Comparison of ENCODE assay signal across 2 cellular contexts in genomic region chr20:4962257-4962855, GRCh38.
TF ChIP-seq lines count a peak whose summit lies in the region.

No MANE protein-coding gene starts in this region.

TF ChIP-seq in IMR-90, 13 proteins besides CTCF, POLR2A, EP300 and RAD21 (continued from another document):
- TF ChIP-seq USF2 (IDR thresholded peaks at IDR 0.05; ENCODE audit: low read depth, low read length): peak; percentile 25; the same call in 1 of the 2 replicates

TF ChIP-seq in K562, 482 proteins besides CTCF, POLR2A, EP300 and RAD21 (continued from another document and continues in another):
- TF ChIP-seq, protein P1, sequence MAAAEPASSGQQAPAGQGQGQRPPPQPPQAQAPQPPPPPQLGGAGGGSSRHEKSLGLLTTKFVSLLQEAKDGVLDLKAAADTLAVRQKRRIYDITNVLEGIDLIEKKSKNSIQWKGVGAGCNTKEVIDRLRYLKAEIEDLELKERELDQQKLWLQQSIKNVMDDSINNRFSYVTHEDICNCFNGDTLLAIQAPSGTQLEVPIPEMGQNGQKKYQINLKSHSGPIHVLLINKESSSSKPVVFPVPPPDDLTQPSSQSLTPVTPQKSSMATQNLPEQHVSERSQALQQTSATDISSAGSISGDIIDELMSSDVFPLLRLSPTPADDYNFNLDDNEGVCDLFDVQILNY (CRISPR knock-in tag; IDR thresholded peaks at IDR 0.05): no peak
- TF ChIP-seq GABPA (tag; conservative IDR thresholded peaks at IDR 0.05; ENCODE audit: low read depth): peak; percentile 27; the same call in 1 of the 2 replicates
- no peak for TF ChIP-seq RREB1 (CRISPR knock-in tag; IDR thresholded peaks at IDR 0.05)
- TF ChIP-seq ZNF12 (CRISPR knock-in tag; IDR thresholded peaks at IDR 0.05): no peak
- no peak for TF ChIP-seq ZNF146 (CRISPR knock-in tag; IDR thresholded peaks at IDR 0.05; ENCODE audit: unreplicated experiment)
- no peak for TF ChIP-seq BCOR (IDR thresholded peaks at IDR 0.05)
- TF ChIP-seq CBX3 (IDR thresholded peaks at IDR 0.05; ENCODE audit: borderline replicate concordance in 1 of 2, low read length in 2 of 2): no peak
- TF ChIP-seq SRSF7 (optimal IDR thresholded peaks at IDR 0.05; ENCODE audit: low read depth, low read length): no peak
- no peak for TF ChIP-seq ETV5 (CRISPR knock-in tag; IDR thresholded peaks at IDR 0.05; ENCODE audit: low read depth)
- no peak for TF ChIP-seq SRSF1 (IDR thresholded peaks at IDR 0.05; ENCODE audit: low read depth, low read length)
- TF ChIP-seq RBM39 (optimal IDR thresholded peaks at IDR 0.05; ENCODE audit: low read depth, low read length): no peak
- TF ChIP-seq, protein P2, sequence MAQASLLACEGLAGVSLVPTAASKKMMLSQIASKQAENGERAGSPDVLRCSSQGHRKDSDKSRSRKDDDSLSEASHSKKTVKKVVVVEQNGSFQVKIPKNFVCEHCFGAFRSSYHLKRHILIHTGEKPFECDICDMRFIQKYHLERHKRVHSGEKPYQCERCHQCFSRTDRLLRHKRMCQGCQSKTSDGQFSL (CRISPR knock-in tag; IDR thresholded peaks at IDR 0.05): no peak
- TF ChIP-seq, protein P2 (tag; IDR thresholded peaks at IDR 0.05): no peak
- TF ChIP-seq EZH2 (IDR thresholded peaks at IDR 0.05; ENCODE audit: borderline replicate concordance, low read depth, low read length): no peak
- TF ChIP-seq RNF219 (CRISPR knock-in tag; IDR thresholded peaks at IDR 0.05): no peak
- no peak for TF ChIP-seq KDM2B (CRISPR knock-in tag; IDR thresholded peaks at IDR 0.05)
- TF ChIP-seq USF1 (CRISPR knock-in tag; IDR thresholded peaks at IDR 0.05): peak; percentile 24; the same call in 1 of the 2 replicates
- TF ChIP-seq THRB (CRISPR knock-in tag; conservative IDR thresholded peaks at IDR 0.05): no peak
- TF ChIP-seq ARID3A (IDR thresholded peaks at IDR 0.05; ENCODE audit: borderline replicate concordance, low read depth, low read length): no peak
- TF ChIP-seq, protein P3, sequence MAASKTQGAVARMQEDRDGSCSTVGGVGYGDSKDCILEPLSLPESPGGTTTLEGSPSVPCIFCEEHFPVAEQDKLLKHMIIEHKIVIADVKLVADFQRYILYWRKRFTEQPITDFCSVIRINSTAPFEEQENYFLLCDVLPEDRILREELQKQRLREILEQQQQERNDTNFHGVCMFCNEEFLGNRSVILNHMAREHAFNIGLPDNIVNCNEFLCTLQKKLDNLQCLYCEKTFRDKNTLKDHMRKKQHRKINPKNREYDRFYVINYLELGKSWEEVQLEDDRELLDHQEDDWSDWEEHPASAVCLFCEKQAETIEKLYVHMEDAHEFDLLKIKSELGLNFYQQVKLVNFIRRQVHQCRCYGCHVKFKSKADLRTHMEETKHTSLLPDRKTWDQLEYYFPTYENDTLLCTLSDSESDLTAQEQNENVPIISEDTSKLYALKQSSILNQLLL (CRISPR knock-in tag; IDR thresholded peaks at IDR 0.05; ENCODE audit: borderline replicate concordance): no peak
- TF ChIP-seq PKNOX1 (IDR thresholded peaks at IDR 0.05): 0 out of 2 replicates have a peak, but pooled peaks have one; percentile 10
- TF ChIP-seq MTA1 (IDR thresholded peaks at IDR 0.05; ENCODE audit: borderline replicate concordance): no peak
- TF ChIP-seq CHD1 (IDR thresholded peaks at IDR 0.05; ENCODE audit: low read length): no peak
- TF ChIP-seq ILF3 (IDR thresholded peaks at IDR 0.05; ENCODE audit: borderline replicate concordance): no peak
- no peak for TF ChIP-seq NEUROD1 (IDR thresholded peaks at IDR 0.05; ENCODE audit: borderline replicate concordance, low read depth, low read length, partially characterized antibody)
- no peak for TF ChIP-seq GTF3C2 (IDR thresholded peaks at IDR 0.05; ENCODE audit: borderline replicate concordance, extremely low read depth, insufficient read length)
- no peak for TF ChIP-seq KHSRP (IDR thresholded peaks at IDR 0.05)
- TF ChIP-seq MAFG (tag; conservative IDR thresholded peaks at IDR 0.05): no peak
- no peak for TF ChIP-seq NFIX (CRISPR knock-in tag; IDR thresholded peaks at IDR 0.05; ENCODE audit: low read depth)
